In the genomic region with DNA sequence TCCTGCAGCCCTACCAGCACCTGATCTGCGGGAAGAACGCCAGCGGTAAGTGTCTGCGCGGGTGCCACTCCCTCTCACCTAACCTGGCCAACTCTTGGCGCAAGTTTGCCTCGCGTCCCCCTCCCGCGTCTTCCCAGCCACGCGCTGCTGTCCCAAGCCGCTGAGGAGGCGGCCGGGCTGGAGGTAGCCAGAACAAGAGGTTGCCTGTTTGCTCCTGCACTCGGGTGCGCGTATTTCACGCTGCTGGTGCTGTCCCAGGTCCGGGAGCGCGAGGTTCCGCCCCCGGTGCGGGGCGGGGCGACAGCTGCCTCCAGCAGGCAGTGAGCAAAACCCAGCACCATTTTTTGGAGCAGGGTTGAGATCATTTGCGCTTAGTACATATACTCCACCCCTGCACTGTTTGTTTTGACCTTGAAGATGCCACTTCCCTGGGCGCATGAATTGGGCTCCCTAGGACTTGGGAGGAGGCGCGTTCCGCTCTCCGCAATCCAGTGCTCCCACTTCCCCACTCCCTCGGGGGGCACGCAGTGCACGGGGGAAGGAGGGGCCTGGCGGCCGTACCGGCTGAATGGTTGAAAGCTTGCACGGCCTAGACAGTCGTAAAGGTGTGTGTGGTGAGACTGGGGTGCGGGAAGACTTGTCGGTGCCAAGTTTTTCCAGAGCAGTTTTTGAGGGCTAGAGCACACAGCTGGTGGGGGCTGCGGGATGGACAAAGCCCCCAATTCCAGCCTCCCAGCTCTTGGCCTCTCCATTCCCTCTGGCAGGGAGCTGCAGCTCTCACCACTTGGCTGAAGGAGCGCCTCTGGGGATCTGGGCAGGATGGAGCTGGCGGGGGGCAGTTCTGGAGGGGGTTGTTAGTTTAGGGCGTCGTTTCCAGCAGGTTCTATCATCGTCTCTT, we compare ENCODE assay signal across 1 cellular context.
TF ChIP-seq lines count a peak whose summit lies in the region.

No MANE protein-coding gene starts in this region.

TF ChIP-seq in HEK293, 187 proteins besides CTCF, POLR2A, EP300 and RAD21 (continued from another document):
- TF ChIP-seq, protein P1, sequence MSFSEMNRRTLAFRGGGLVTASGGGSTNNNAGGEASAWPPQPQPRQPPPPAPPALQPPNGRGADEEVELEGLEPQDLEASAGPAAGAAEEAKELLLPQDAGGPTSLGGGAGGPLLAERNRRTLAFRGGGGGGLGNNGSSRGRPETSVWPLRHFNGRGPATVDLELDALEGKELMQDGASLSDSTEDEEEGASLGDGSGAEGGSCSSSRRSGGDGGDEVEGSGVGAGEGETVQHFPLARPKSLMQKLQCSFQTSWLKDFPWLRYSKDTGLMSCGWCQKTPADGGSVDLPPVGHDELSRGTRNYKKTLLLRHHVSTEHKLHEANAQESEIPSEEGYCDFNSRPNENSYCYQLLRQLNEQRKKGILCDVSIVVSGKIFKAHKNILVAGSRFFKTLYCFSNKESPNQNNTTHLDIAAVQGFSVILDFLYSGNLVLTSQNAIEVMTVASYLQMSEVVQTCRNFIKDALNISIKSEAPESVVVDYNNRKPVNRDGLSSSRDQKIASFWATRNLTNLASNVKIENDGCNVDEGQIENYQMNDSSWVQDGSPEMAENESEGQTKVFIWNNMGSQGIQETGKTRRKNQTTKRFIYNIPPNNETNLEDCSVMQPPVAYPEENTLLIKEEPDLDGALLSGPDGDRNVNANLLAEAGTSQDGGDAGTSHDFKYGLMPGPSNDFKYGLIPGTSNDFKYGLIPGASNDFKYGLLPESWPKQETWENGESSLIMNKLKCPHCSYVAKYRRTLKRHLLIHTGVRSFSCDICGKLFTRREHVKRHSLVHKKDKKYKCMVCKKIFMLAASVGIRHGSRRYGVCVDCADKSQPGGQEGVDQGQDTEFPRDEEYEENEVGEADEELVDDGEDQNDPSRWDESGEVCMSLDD (tag by site-specific recombination; IDR thresholded peaks at IDR 0.05) = no peak
- peak; percentile 66 for TF ChIP-seq EGR2 (tag by site-specific recombination; IDR thresholded peaks at IDR 0.05; ENCODE audit: low read depth)
- peak; percentile 46; the same call in 1 of the 2 replicates for TF ChIP-seq ZBTB20 (tag by site-specific recombination; IDR thresholded peaks at IDR 0.05)
- TF ChIP-seq GLIS1 (tag by site-specific recombination; IDR thresholded peaks at IDR 0.05) = peak; percentile 49
- no peak for TF ChIP-seq ZNF350 (tag by site-specific recombination; IDR thresholded peaks at IDR 0.05)
- peak; percentile 55; the same call in 1 of the 2 replicates for TF ChIP-seq KLF8 (tag by site-specific recombination; IDR thresholded peaks at IDR 0.05)
- TF ChIP-seq ZNF19 (tag by site-specific recombination; IDR thresholded peaks at IDR 0.05; ENCODE audit: low read depth) = no peak
- TF ChIP-seq ZBTB48 (tag by site-specific recombination; IDR thresholded peaks at IDR 0.05) = peak; percentile 60; the same call in 1 of the 2 replicates
- no peak for TF ChIP-seq ZNF629 (tag by site-specific recombination; IDR thresholded peaks at IDR 0.05)
